Comparison of ENCODE assay signal across 1 cellular context in genomic region chr1:43008425-43009108, GRCh38.
TF ChIP-seq lines count a peak whose summit lies in the region.

No MANE protein-coding gene starts in this region.

TF ChIP-seq in GM23338, 12 proteins besides CTCF, POLR2A, EP300 and RAD21:
- peak; percentile 77 for TF ChIP-seq ZNF462 (CRISPR knock-in tag; IDR thresholded peaks at IDR 0.05)
- TF ChIP-seq EZH2phosphoT487 (IDR thresholded peaks at IDR 0.05; ENCODE audit: unreplicated experiment): no peak
- TF ChIP-seq REST (IDR thresholded peaks at IDR 0.05; ENCODE audit: unreplicated experiment): peak; percentile 19
- peak; percentile 80 for TF ChIP-seq NANOG (IDR thresholded peaks at IDR 0.05; ENCODE audit: borderline replicate concordance)
- peak; percentile 59; the same call in 1 of the 2 replicates for TF ChIP-seq ZNF114 (CRISPR knock-in tag; IDR thresholded peaks at IDR 0.05)
- peak; percentile 28 for TF ChIP-seq ZNF331 (CRISPR knock-in tag; IDR thresholded peaks at IDR 0.05; ENCODE audit: low read depth)
- TF ChIP-seq POLR2AphosphoS5 (IDR thresholded peaks at IDR 0.05; ENCODE audit: low read depth): no peak; the same call in 1 of the 2 replicates
- TF ChIP-seq, protein P1, sequence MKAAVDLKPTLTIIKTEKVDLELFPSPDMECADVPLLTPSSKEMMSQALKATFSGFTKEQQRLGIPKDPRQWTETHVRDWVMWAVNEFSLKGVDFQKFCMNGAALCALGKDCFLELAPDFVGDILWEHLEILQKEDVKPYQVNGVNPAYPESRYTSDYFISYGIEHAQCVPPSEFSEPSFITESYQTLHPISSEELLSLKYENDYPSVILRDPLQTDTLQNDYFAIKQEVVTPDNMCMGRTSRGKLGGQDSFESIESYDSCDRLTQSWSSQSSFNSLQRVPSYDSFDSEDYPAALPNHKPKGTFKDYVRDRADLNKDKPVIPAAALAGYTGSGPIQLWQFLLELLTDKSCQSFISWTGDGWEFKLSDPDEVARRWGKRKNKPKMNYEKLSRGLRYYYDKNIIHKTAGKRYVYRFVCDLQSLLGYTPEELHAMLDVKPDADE (IDR thresholded peaks at IDR 0.05): peak; percentile 72
- no peak for TF ChIP-seq JUNB (IDR thresholded peaks at IDR 0.05; ENCODE audit: unreplicated experiment)
- no peak for TF ChIP-seq EZH2 (IDR thresholded peaks at IDR 0.05; ENCODE audit: low read depth, unreplicated experiment)
- no peak for TF ChIP-seq STAT1 (IDR thresholded peaks at IDR 0.05; ENCODE audit: unreplicated experiment)
- TF ChIP-seq CREB1 (CRISPR knock-in tag; IDR thresholded peaks at IDR 0.05; ENCODE audit: low read depth): peak; percentile 90
